ENCODE assay signal across 1 cellular context in the genomic region with DNA sequence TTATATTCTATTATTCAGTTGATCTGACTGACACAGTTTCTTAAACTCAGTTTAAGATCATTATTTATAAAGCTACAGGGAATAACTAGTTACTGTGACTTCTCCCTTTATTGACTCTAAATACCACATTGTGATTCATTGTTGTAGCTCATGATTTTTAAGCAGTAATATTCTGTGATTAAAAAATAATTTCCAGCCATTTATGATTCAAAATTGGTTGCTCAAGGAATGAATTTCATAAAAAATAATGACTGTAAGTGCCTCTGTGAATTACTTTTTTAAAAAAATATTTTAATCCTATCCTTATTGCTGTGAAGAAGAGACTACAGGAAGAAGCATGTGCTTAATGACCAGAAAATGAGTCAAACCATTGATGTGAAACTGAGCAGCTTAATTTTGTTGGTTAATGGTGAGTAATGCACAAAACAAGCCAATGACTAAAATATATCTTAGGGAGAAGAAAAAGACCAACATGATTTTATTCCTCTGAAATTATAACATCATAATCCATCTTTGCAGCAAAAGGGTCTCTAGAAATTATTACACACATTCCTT.
TF ChIP-seq lines count a peak whose summit lies in the region.

No MANE protein-coding gene starts in this region.

TF ChIP-seq in WTC11, 78 proteins besides CTCF, POLR2A, EP300 and RAD21 (continued from another document):
- TF ChIP-seq, protein P1, sequence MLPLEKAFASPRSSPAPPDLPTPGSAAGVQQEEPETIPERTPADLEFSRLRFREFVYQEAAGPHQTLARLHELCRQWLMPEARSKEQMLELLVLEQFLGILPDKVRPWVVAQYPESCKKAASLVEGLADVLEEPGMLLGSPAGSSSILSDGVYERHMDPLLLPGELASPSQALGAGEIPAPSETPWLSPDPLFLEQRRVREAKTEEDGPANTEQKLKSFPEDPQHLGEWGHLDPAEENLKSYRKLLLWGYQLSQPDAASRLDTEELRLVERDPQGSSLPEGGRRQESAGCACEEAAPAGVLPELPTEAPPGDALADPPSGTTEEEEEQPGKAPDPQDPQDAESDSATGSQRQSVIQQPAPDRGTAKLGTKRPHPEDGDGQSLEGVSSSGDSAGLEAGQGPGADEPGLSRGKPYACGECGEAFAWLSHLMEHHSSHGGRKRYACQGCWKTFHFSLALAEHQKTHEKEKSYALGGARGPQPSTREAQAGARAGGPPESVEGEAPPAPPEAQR (CRISPR knock-in tag; IDR thresholded peaks at IDR 0.05): no peak
- TF ChIP-seq FOXP1 (CRISPR knock-in tag; IDR thresholded peaks at IDR 0.05; ENCODE audit: borderline replicate concordance) (no peak), CREB1 (CRISPR knock-in tag; IDR thresholded peaks at IDR 0.05) (no peak), TCF7 (CRISPR knock-in tag; IDR thresholded peaks at IDR 0.05; ENCODE audit: low read depth) (no peak), TEAD4 (CRISPR knock-in tag; IDR thresholded peaks at IDR 0.05) (no peak), PRRX2 (CRISPR knock-in tag; IDR thresholded peaks at IDR 0.05) (no peak)
- TF ChIP-seq, protein P2, sequence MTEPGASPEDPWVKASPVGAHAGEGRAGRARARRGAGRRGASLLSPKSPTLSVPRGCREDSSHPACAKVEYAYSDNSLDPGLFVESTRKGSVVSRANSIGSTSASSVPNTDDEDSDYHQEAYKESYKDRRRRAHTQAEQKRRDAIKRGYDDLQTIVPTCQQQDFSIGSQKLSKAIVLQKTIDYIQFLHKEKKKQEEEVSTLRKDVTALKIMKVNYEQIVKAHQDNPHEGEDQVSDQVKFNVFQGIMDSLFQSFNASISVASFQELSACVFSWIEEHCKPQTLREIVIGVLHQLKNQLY (CRISPR knock-in tag; IDR thresholded peaks at IDR 0.05): no peak
- TF ChIP-seq, protein P3, sequence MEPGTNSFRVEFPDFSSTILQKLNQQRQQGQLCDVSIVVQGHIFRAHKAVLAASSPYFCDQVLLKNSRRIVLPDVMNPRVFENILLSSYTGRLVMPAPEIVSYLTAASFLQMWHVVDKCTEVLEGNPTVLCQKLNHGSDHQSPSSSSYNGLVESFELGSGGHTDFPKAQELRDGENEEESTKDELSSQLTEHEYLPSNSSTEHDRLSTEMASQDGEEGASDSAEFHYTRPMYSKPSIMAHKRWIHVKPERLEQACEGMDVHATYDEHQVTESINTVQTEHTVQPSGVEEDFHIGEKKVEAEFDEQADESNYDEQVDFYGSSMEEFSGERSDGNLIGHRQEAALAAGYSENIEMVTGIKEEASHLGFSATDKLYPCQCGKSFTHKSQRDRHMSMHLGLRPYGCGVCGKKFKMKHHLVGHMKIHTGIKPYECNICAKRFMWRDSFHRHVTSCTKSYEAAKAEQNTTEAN (CRISPR knock-in tag; IDR thresholded peaks at IDR 0.05): no peak
- TF ChIP-seq, protein P4, sequence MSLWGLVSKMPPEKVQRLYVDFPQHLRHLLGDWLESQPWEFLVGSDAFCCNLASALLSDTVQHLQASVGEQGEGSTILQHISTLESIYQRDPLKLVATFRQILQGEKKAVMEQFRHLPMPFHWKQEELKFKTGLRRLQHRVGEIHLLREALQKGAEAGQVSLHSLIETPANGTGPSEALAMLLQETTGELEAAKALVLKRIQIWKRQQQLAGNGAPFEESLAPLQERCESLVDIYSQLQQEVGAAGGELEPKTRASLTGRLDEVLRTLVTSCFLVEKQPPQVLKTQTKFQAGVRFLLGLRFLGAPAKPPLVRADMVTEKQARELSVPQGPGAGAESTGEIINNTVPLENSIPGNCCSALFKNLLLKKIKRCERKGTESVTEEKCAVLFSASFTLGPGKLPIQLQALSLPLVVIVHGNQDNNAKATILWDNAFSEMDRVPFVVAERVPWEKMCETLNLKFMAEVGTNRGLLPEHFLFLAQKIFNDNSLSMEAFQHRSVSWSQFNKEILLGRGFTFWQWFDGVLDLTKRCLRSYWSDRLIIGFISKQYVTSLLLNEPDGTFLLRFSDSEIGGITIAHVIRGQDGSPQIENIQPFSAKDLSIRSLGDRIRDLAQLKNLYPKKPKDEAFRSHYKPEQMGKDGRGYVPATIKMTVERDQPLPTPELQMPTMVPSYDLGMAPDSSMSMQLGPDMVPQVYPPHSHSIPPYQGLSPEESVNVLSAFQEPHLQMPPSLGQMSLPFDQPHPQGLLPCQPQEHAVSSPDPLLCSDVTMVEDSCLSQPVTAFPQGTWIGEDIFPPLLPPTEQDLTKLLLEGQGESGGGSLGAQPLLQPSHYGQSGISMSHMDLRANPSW (CRISPR knock-in tag; conservative IDR thresholded peaks at IDR 0.05; ENCODE audit: low read depth): no peak
- TF ChIP-seq, protein P5, sequence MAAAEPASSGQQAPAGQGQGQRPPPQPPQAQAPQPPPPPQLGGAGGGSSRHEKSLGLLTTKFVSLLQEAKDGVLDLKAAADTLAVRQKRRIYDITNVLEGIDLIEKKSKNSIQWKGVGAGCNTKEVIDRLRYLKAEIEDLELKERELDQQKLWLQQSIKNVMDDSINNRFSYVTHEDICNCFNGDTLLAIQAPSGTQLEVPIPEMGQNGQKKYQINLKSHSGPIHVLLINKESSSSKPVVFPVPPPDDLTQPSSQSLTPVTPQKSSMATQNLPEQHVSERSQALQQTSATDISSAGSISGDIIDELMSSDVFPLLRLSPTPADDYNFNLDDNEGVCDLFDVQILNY (CRISPR knock-in tag; IDR thresholded peaks at IDR 0.05): no peak
